16 cellular contexts compared by ENCODE assay signal in genomic region chr15:22881739-22882440, GRCh38. TPM values are rescaled to one million over a fixed set of nuclear protein-coding genes. Genes with fewer than 3 reads are reported as not detected.
DNase-seq lines count a peak whose midpoint lies in the region; ATAC-seq and TF ChIP-seq lines count a peak whose summit lies in the region.
"Had no signal": no experiment of that assay in that cellular context is flagged by ENCODE, and none has a peak within 500 bp of the region (broad histone marks: within the 10 kb centered on the region; RNA-seq: fewer than 3 reads in every experiment).

No MANE protein-coding gene starts in this region.

- H3K27me3 Mint-ChIP-seq in endothelial cell (ENCODE audit: unreplicated experiment) = peaks cover 2% of the 10 kb centered on the region
- H3K27me3 Mint-ChIP-seq in progenitor cell of endocrine pancreas = no peaks in the 10 kb centered on the region
- H3K27me3 Mint-ChIP-seq: B cell; CD4-positive, CD25-positive, alpha-beta regulatory T cell had no signal

- H3K36me3 Mint-ChIP-seq in endothelial cell (ENCODE audit: low read depth, unreplicated experiment) (peaks cover 51% of the 10 kb centered on the region), progenitor cell of endocrine pancreas (ENCODE audit: insufficient read depth) (peaks cover 34% of the 10 kb centered on the region)

- peak; percentile 74 for DNase-seq in cardiac septum (ENCODE audit: low spot score)
- DNase-seq in Right ventricle myocardium superior = no peak
- DNase-seq in endothelial cell (ENCODE audit: low spot score) = no peak
- peak; percentile 59 for DNase-seq in posterior vena cava (ENCODE audit: low spot score)
- no peak for DNase-seq in progenitor cell of endocrine pancreas (ENCODE audit: low spot score, unreplicated experiment)
- DNase-seq in amygdala (lab: John Stamatoyannopoulos, UW) = no peak
- DNase-seq: Calu3; CD4-positive, CD25-positive, alpha-beta regulatory T cell; CD8-positive, alpha-beta memory T cell; DMS153; DND-41; GM23248; HFFc6 had no signal

- H3K4me1 Mint-ChIP-seq in endothelial cell (ENCODE audit: unreplicated experiment) (peaks cover 3% of the 10 kb centered on the region), progenitor cell of endocrine pancreas (ENCODE audit: low read depth) (peaks cover 2% of the 10 kb centered on the region)
- H3K4me1 Mint-ChIP-seq: B cell; CD4-positive, CD25-positive, alpha-beta regulatory T cell had no signal

- intact Hi-C loops in cardiac septum (cut with DNase I) = no loop called here
- intact Hi-C loops in Right ventricle myocardium superior (cut with DNase I) = no loop called here
- intact Hi-C loops in posterior vena cava (cut with DNase I) = no loop called here

- ATAC-seq in Right ventricle myocardium superior (ENCODE audit: poor library complexity) (no peak), GM21825 (IDR thresholded peaks at IDR 0.05; ENCODE audit: unreplicated experiment) (no peak), HG02588 (IDR thresholded peaks at IDR 0.05; ENCODE audit: unreplicated experiment) (no peak)

- H3K9me3 Mint-ChIP-seq in endothelial cell (ENCODE audit: unreplicated experiment) = no peaks in the 10 kb centered on the region
- no peaks in the 10 kb centered on the region for H3K9me3 Mint-ChIP-seq in progenitor cell of endocrine pancreas (ENCODE audit: low read depth)
- H3K9me3 Mint-ChIP-seq: CD4-positive, CD25-positive, alpha-beta regulatory T cell; CD8-positive, alpha-beta memory T cell; HFFc6 had no signal

- H3K4me3 Mint-ChIP-seq in endothelial cell (ENCODE audit: unreplicated experiment) (peak overlapping the region; percentile 16), progenitor cell of endocrine pancreas (ENCODE audit: low read depth) (no peak overlapping the region)
- H3K4me3 Mint-ChIP-seq: B cell; CD4-positive, CD25-positive, alpha-beta regulatory T cell; CD8-positive, alpha-beta memory T cell; HFFc6 had no signal

- H3K27ac Mint-ChIP-seq in endothelial cell (ENCODE audit: unreplicated experiment) = no peak overlapping the region
- no peak overlapping the region for H3K27ac Mint-ChIP-seq in progenitor cell of endocrine pancreas
- H3K27ac Mint-ChIP-seq: B cell; CD4-positive, CD25-positive, alpha-beta regulatory T cell; HFFc6 had no signal

- TF ChIP-seq CTCF in endothelial cell (IDR thresholded peaks at IDR 0.05; ENCODE audit: unreplicated experiment) = no peak
- no peak for TF ChIP-seq CTCF in progenitor cell of endocrine pancreas (IDR thresholded peaks at IDR 0.05; ENCODE audit: unreplicated experiment)

RNA-seq across cellular contexts. Expression of gene NIPA2, which starts 43.4 kb away (rescaled TPM):
- total RNA-seq in cardiac septum = 24.3 TPM
- 19.2 TPM for total RNA-seq in Right ventricle myocardium superior
- 81.0 TPM for total RNA-seq in endothelial cell (ENCODE audit: unreplicated experiment)
- 10 to 100 TPM; 26.9 to 27.9 TPM for total RNA-seq in posterior vena cava
- total RNA-seq in progenitor cell of endocrine pancreas = 34.3 and 42.0 TPM in 2 replicates

Comparison
In these comparisons a context has a peak if more than half of its experiments do, and no peak if none do; other contexts are left out.
1. DNase-seq: peak in cardiac septum (single experiment) and posterior vena cava (single experiment); none in Right ventricle myocardium superior (single experiment), endothelial cell (single experiment), progenitor cell of endocrine pancreas (single experiment) and amygdala (0 of 56).